ENCODE assay signal across 23 cellular contexts in genomic region chr21:32008714-32009113, GRCh38.
DNase-seq lines count a peak whose midpoint lies in the region; ATAC-seq, FAIRE-seq and TF ChIP-seq lines count a peak whose summit lies in the region.
"Had no signal": no experiment of that assay in that cellular context is flagged by ENCODE, and none has a peak within 500 bp of the region (broad histone marks: within the 10 kb centered on the region; RNA-seq: fewer than 3 reads in every experiment).

No MANE protein-coding gene starts in this region.

- no peak for TF ChIP-seq CTCF in K562 (IDR thresholded peaks at IDR 0.05 in 2 of 3, conservative IDR thresholded peaks at IDR 0.05 in 1 of 3; ENCODE audit: insufficient read depth in 2 of 3, low read depth in 1 of 3, low read length in 3 of 3)
- TF ChIP-seq CTCF in CD8-positive, alpha-beta T cell (IDR thresholded peaks at IDR 0.05): no peak

- TF ChIP-seq EP300 in K562 (IDR thresholded peaks at IDR 0.05; ENCODE audit: low read length): no peak

- no peak for TF ChIP-seq POLR2A in K562 (conservative IDR thresholded peaks at IDR 0.05)

- H2AFZ ChIP-seq in K562 (ENCODE audit: low read depth, low read length): no peak overlapping the region

- no peaks in the 10 kb centered on the region for H3K36me3 Mint-ChIP-seq in CD8-positive, alpha-beta T cell
- H3K36me3 Mint-ChIP-seq: CD14-positive monocyte; CD4-positive, alpha-beta memory T cell; CD4-positive, CD25-positive, alpha-beta regulatory T cell had no signal

- no peaks in the 10 kb centered on the region for H3K9me1 ChIP-seq in K562 (ENCODE audit: control insufficient read depth, insufficient read depth, low read length)

- H3K4me1 ChIP-seq in K562 (replicated peaks in 1 of 2; ENCODE audit: control insufficient read depth in 2 of 2, insufficient read depth in 2 of 2, low read length in 2 of 2): no peaks in the 10 kb centered on the region
- no peaks in the 10 kb centered on the region for H3K4me1 ChIP-seq in CD8-positive, alpha-beta T cell (ENCODE audit: insufficient read depth, low read length)
- H3K4me1 ChIP-seq: BE2C, BLaER1, Caco-2 had no signal

- peaks cover 5% of the 10 kb centered on the region for H3K27me3 Mint-ChIP-seq in CD8-positive, alpha-beta T cell (ENCODE audit: low read depth)
- H3K27me3 Mint-ChIP-seq: CD4-positive, CD25-positive, alpha-beta regulatory T cell had no signal

- no peaks in the 10 kb centered on the region for H3K36me3 ChIP-seq in K562 (ENCODE audit: control insufficient read depth, insufficient read depth, low read length)
- no peaks in the 10 kb centered on the region for H3K36me3 ChIP-seq in CD8-positive, alpha-beta T cell (ENCODE audit: insufficient read depth, low read length)
- H3K36me3 ChIP-seq: BE2C, BLaER1 had no signal

- no peaks in the 10 kb centered on the region for H3K9me3 Mint-ChIP-seq in CD8-positive, alpha-beta T cell

- WGBS in K562 (ENCODE audit: insufficient coverage, low coverage, missing lambda C conversion rate): 0% methylated on average over 2 of the region's 2 CpGs

- H4K20me1 ChIP-seq in K562 (replicated peaks; ENCODE audit: control insufficient read depth, insufficient read depth, low read length): no peaks in the 10 kb centered on the region
- H4K20me1 ChIP-seq: BLaER1 had no signal

- H3K4me3 Mint-ChIP-seq in CD8-positive, alpha-beta T cell: no peak overlapping the region
- H3K4me3 Mint-ChIP-seq: CD14-positive monocyte; CD4-positive, alpha-beta memory T cell; CD4-positive, CD25-positive, alpha-beta regulatory T cell had no signal

- no peak overlapping the region for H3K27ac Mint-ChIP-seq in CD8-positive, alpha-beta T cell
- H3K27ac Mint-ChIP-seq: CD14-positive monocyte; CD4-positive, alpha-beta memory T cell; CD4-positive, CD25-positive, alpha-beta regulatory T cell had no signal

- in situ Hi-C loops in K562 (cut with MboI): no loop called here
- in situ Hi-C loops in G401 (cut with HindIII; ENCODE audit: low sequenced_read_pairs): no loop called here

- no peak overlapping the region for H3K4me2 ChIP-seq in K562 (ENCODE audit: insufficient read depth, low read length)
- H3K4me2 ChIP-seq: BLaER1 had no signal

- intact Hi-C loops in K562 (cut with micrococcal nuclease): no loop called here
- intact Hi-C loops in CD8-positive, alpha-beta T cell (cut with DNase I, micrococcal nuclease): no loop called here

- TF ChIP-seq RAD21 in K562 (CRISPR knock-in tag; conservative IDR thresholded peaks at IDR 0.05 in 1 of 2, IDR thresholded peaks at IDR 0.05 in 1 of 2): no peak

- no peak for ATAC-seq in K562
- ATAC-seq in CD8-positive, alpha-beta T cell: no peak
- ATAC-seq: GM12878 had no signal

- peak; percentile 4 for FAIRE-seq in HTR-8/SVneo (lab: Jason Lieb, UNC)
- FAIRE-seq in K562 (lab: Jason Lieb, UNC): no peak
- peak; percentile 92 for FAIRE-seq in urothelium cell line (lab: Jason Lieb, UNC)
- no peak for FAIRE-seq in GM19239 (lab: Jason Lieb, UNC)
- FAIRE-seq: A204.1, D721Med, GM12878, GM12892, GM18507 had no signal

- CTCF ChIA-PET in K562 (lab: Yijun Ruan, JAX; ENCODE audit: low intra/inter-chr PET ratio): no interaction called here
- CTCF ChIA-PET in CD8-positive, alpha-beta T cell (lab: Charles Lee): no interaction called here

- H3K9me3 ChIP-seq in K562 (replicated peaks; ENCODE audit: control insufficient read depth, insufficient read depth, low read depth, low read length): no peaks in the 10 kb centered on the region
- no peaks in the 10 kb centered on the region for H3K9me3 ChIP-seq in CD8-positive, alpha-beta T cell (ENCODE audit: low read length)
- H3K9me3 ChIP-seq: BE2C, BLaER1, Caco-2 had no signal

- no peak overlapping the region for H3K27ac ChIP-seq in K562 (ENCODE audit: extremely low read depth, low read depth, low read length)
- H3K27ac ChIP-seq in CD8-positive, alpha-beta T cell (ENCODE audit: low read depth, low read length): no peak overlapping the region
- H3K27ac ChIP-seq: BLaER1 had no signal

- no TSS peak for BruUV-seq in K562 (replicated peaks; lab: Mats Ljungman, UMichigan)

- H3K9ac ChIP-seq in K562 (ENCODE audit: insufficient read depth in 1 of 2, low read depth in 2 of 2, low read length in 2 of 2): no peak overlapping the region
- H3K9ac ChIP-seq: BLaER1 had no signal

- H3K4me1 Mint-ChIP-seq in CD8-positive, alpha-beta T cell (ENCODE audit: low read depth): no peaks in the 10 kb centered on the region
- H3K4me1 Mint-ChIP-seq: CD14-positive monocyte; CD4-positive, alpha-beta memory T cell; CD4-positive, CD25-positive, alpha-beta regulatory T cell had no signal

- no peak overlapping the region for H3K4me3 ChIP-seq in K562
- H3K4me3 ChIP-seq in CD8-positive, alpha-beta T cell (ENCODE audit: low read depth, low read length): no peak overlapping the region
- H3K4me3 ChIP-seq: BLaER1, GM12878 had no signal

- POLR2A ChIA-PET in K562 (lab: Yijun Ruan, JAX): no interaction called here
- POLR2A ChIA-PET in CD8-positive, alpha-beta T cell (lab: Charles Lee): no interaction called here

- no peak for DNase-seq in HTR-8/SVneo (ENCODE audit: insufficient read length, low spot score)
- DNase-seq in K562 (ENCODE audit: extremely low read depth in 1 of 4, low spot score in 3 of 4): no peak
- DNase-seq in urothelium cell line (ENCODE audit: low spot score): no peak
- DNase-seq in G401 (ENCODE audit: low spot score): no peak
- DNase-seq in CD8-positive, alpha-beta T cell: no peak
- no peak for DNase-seq in GM19239 (ENCODE audit: insufficient read length, low spot score)
- DNase-seq: 8988T; ACHN; BE2C; C1 segment of cervical spinal cord; Caco-2; Calu3; CD4-positive, alpha-beta memory T cell; CD4-positive, CD25-positive, alpha-beta regulatory T cell; DMS79 treated with DMSO at 0.1 percent for 48 hours; GDM1 had no signal

- H3K79me2 ChIP-seq in K562 (ENCODE audit: control insufficient read depth, insufficient read depth, low read length): no peaks in the 10 kb centered on the region

- H3K27me3 ChIP-seq in K562 (ENCODE audit: control insufficient read depth in 2 of 2, insufficient read depth in 2 of 2, low read length in 2 of 2): peaks cover 0 to 2% of the 10 kb centered on the region in 2 experiments; a peak in 1 of 5 replicates
- no peaks in the 10 kb centered on the region for H3K27me3 ChIP-seq in CD8-positive, alpha-beta T cell (ENCODE audit: insufficient read depth, low read length)
- H3K27me3 ChIP-seq: BE2C, BLaER1 had no signal

TF ChIP-seq in K562, 482 proteins besides CTCF, POLR2A, EP300 and RAD21:
- TF ChIP-seq BRCA1 (IDR thresholded peaks at IDR 0.05) (no peak), BRCA1 (CRISPR knock-in tag; IDR thresholded peaks at IDR 0.05) (no peak), HDGF (IDR thresholded peaks at IDR 0.05) (no peak), ZNF507 (tag; conservative IDR thresholded peaks at IDR 0.05) (no peak), EHMT2 (IDR thresholded peaks at IDR 0.05) (peak; percentile 42; the same call in 1 of the 2 replicates), CREBBP (IDR thresholded peaks at IDR 0.05; ENCODE audit: low read depth, low read length) (peak; percentile 6), ZC3H11A (IDR thresholded peaks at IDR 0.05; ENCODE audit: low read depth, low read length) (no peak)
